In genomic region chr11:2955896-2956476, GRCh38 we compare ENCODE assay signal across 1 cellular context.
A peak's percentile ranks its signal among the peaks of the same experiment; 100 is the strongest.
TF ChIP-seq lines count a peak whose summit lies in the region.

No MANE protein-coding gene starts in this region.

TF ChIP-seq in K562, 482 proteins besides CTCF, POLR2A, EP300 and RAD21:
- TF ChIP-seq BRD9 (IDR thresholded peaks at IDR 0.05; ENCODE audit: low read depth, partially characterized antibody) (no peak), POLR2AphosphoS5 (IDR thresholded peaks at IDR 0.05; ENCODE audit: control insufficient read depth, insufficient read depth, low read depth, low read length) (peak; percentile 12; the same call in 1 of the 2 replicates)
